Comparison of ENCODE assay signal across 8 cellular contexts in the genomic region with DNA sequence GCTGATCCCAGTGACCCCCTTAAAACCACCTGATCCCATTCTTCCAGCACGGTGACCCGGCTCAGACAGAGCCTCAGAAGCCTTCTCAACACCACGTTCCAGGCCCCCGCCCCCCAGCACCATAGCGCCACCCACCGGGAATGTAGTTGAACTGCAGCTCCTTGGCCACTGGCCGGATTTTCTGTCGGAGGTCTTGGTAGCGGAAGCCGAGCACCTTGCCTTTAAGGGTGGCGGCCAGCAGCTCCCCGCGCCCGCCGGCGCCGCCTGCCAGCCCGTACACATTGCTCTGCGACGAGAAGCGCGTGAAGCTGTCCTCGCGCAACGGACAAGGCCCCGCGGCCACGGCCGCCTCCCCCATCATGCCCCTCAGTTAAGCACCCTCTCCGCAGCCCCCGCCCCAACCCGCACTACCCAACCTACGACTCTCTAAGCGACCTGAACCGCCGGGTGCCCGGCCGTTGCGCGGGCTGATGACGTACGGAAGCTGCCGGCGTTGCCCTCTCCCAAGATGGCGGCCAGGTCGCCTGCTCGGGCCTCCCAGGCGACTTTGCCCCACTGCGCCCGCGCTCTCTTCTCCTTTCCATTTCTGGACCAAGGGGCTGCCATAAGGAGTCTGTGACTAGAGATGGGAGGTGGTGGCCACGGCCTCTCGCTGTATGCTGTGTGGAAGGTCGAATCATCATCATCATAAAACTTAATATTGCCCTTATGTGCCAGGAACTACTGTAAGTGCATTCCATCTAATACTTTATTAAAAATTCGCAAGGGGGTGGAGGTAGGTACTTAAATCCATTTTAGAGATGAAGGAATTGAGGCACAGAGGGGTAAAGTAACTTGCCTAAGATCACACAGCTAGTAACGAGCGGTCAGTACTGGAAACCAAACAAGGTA. TPM values are rescaled to one million over a fixed set of nuclear protein-coding genes. Genes with fewer than 3 reads are reported as not detected.
DNase-seq lines count a peak whose midpoint lies in the region; ATAC-seq and TF ChIP-seq lines count a peak whose summit lies in the region.

A gene (minus strand): TSS at position 420 of the 891 bp plus-strand sequence. CDS start 59 bp downstream, at position 361.

- TF ChIP-seq POLR2A in prostate gland (IDR thresholded peaks at IDR 0.05) = peak; percentile 12

- H3K9me3 ChIP-seq in prostate gland = no peaks in the 10 kb centered on the region

- peak within 1 kb of the TSS; percentile 98 for H3K27ac Mint-ChIP-seq in T-helper 1 cell treated with Interleukin-12 subunit alpha and Interleukin-12 subunit beta and Interleukin-4 antibody, amounts not matched to agents 30 μg/mL and 1 μg/mL, for 36 hours

- intact Hi-C loops in left ventricle myocardium superior (cut with micrococcal nuclease) = no loop called here
- intact Hi-C loops in prostate gland (cut with DNase I) = no loop called here

- peaks cover 4% of the 10 kb centered on the region for H3K4me1 ChIP-seq in prostate gland (replicated peaks)

- H3K4me3 Mint-ChIP-seq in T-helper 1 cell treated with Interleukin-12 subunit alpha and Interleukin-12 subunit beta and Interleukin-4 antibody, amounts not matched to agents 30 μg/mL and 1 μg/mL, for 36 hours = peak within 1 kb of the TSS; percentile 98

- WGBS in prostate gland = under 1% methylated on average over 57 of the region's 57 CpGs

- TF ChIP-seq CTCF in GM12874 (IDR thresholded peaks at IDR 0.05; ENCODE audit: insufficient read depth, low read depth, low read length) (peak; percentile 97), prostate gland (IDR thresholded peaks at IDR 0.05) (peak; percentile 53 to 91 (median 85))

- peaks cover 0 to under 1% of the 10 kb centered on the region in 2 donors for H3K36me3 ChIP-seq in prostate gland

- no peaks in the 10 kb centered on the region for H3K27me3 Mint-ChIP-seq in T-helper 1 cell treated with Interleukin-12 subunit alpha and Interleukin-12 subunit beta and Interleukin-4 antibody, amounts not matched to agents 30 μg/mL and 1 μg/mL, for 36 hours (ENCODE audit: low read depth)

- H3K4me1 Mint-ChIP-seq in T-helper 1 cell treated with Interleukin-12 subunit alpha and Interleukin-12 subunit beta and Interleukin-4 antibody, amounts not matched to agents 30 μg/mL and 1 μg/mL, for 36 hours (ENCODE audit: low read depth) = peaks cover 21% of the 10 kb centered on the region

- peak within 1 kb of the TSS; percentile 48 to 66 for H3K4me3 ChIP-seq in prostate gland

- DNase-seq in NCI-H1694 (lab: John Stamatoyannopoulos, UW) (peak; percentile 88), amygdala (lab: John Stamatoyannopoulos, UW) (peak; percentile 66 to 97 (median 90)), left ventricle myocardium superior (peak; percentile 93), prostate gland (ENCODE audit: low spot score) (peak; percentile 78), ureter (ENCODE audit: low spot score) (peak; percentile 87)

- no peaks in the 10 kb centered on the region for H3K27me3 ChIP-seq in prostate gland (replicated peaks; ENCODE audit: insufficient read depth)

- ATAC-seq in HG02870 (IDR thresholded peaks at IDR 0.05; ENCODE audit: unreplicated experiment) = peak; percentile 59
- peak; percentile 94 for ATAC-seq in left ventricle myocardium superior

- no peaks in the 10 kb centered on the region for H3K9me3 Mint-ChIP-seq in T-helper 1 cell treated with Interleukin-12 subunit alpha and Interleukin-12 subunit beta and Interleukin-4 antibody, amounts not matched to agents 30 μg/mL and 1 μg/mL, for 36 hours

- H3K27ac ChIP-seq in prostate gland = peak within 1 kb of the TSS; percentile 86 to 93

- H3K36me3 Mint-ChIP-seq in T-helper 1 cell treated with Interleukin-12 subunit alpha and Interleukin-12 subunit beta and Interleukin-4 antibody, amounts not matched to agents 30 μg/mL and 1 μg/mL, for 36 hours (ENCODE audit: low read depth) = peaks cover 10% of the 10 kb centered on the region

RNA-seq across cellular contexts. Expression of the gene that starts here (rescaled TPM):
- 12.3 TPM for total RNA-seq in left ventricle myocardium superior
- 1 to 10 TPM; 8.8 to 9.0 TPM for total RNA-seq in prostate gland
- total RNA-seq in ureter = 13.9 TPM

Comparison
In these comparisons a context has a peak if more than half of its experiments do, and no peak if none do; other contexts are left out.
1. Peak in every context shown above with its lines: DNase-seq, ATAC-seq, H3K4me3 ChIP-seq and H3K27ac ChIP-seq.